ENCODE assay signal across 20 cellular contexts in the genomic region with DNA sequence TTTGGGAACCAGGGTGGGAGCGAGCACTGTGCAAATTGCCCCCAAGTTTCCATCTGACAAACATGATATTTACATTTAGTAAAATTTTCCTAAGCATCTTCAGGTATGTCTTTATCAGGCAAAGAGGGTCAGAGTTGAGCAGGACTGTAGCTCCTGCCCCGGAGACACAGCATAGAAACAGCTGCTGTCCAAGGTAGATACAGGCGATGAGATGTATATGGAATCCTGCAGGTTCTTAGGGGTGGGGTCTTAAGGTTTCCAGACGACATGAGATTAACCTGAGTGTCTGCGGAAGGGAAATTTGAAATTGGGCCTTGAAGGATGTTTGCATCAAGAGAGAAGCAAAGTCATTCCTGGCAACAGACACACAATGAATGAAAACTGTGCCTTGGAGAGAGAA.
A peak's percentile ranks its signal among the peaks of the same experiment; 100 is the strongest.
DNase-seq lines count a peak whose midpoint lies in the region; ATAC-seq and TF ChIP-seq lines count a peak whose summit lies in the region.
"Had no signal": no experiment of that assay in that cellular context is flagged by ENCODE, and none has a peak within 500 bp of the region (broad histone marks: within the 10 kb centered on the region; RNA-seq: fewer than 3 reads in every experiment).

No MANE protein-coding gene starts in this region.

- TF ChIP-seq EP300 in SK-N-SH (IDR thresholded peaks at IDR 0.05; ENCODE audit: borderline replicate concordance in 1 of 2, low read depth in 1 of 2, low read length in 1 of 2) = no peak

- intact Hi-C loops in CD4-positive, alpha-beta T cell (cut with DNase I, micrococcal nuclease) = no loop called here

- H3K27ac ChIP-seq in SK-N-SH (ENCODE audit: low read depth in 2 of 2, low read length in 1 of 2) = no peak overlapping the region
- no peak overlapping the region for H3K27ac ChIP-seq in HEK293 (ENCODE audit: extremely low read depth, low read depth, low read length)
- no peak overlapping the region for H3K27ac ChIP-seq in CD4-positive, alpha-beta T cell (ENCODE audit: low read depth, low read length)
- H3K27ac ChIP-seq: 22Rv1, BLaER1, C4-2B had no signal

- POLR2A ChIA-PET in SK-N-SH (lab: Yijun Ruan, JAX) = no interaction called here
- POLR2A ChIA-PET in HEK293 (lab: Yijun Ruan, JAX) = no interaction called here
- POLR2A ChIA-PET in CD4-positive, alpha-beta T cell (lab: Charles Lee) = no interaction called here

- H3K9me2 ChIP-seq in SK-N-SH = no peaks in the 10 kb centered on the region

- H3K27me3 Mint-ChIP-seq in CD4-positive, alpha-beta T cell = no peaks in the 10 kb centered on the region
- H3K27me3 Mint-ChIP-seq: B cell; CD8-positive, alpha-beta memory T cell had no signal

- H3K4me3 Mint-ChIP-seq in stimulated activated effector memory CD8-positive, alpha-beta T cell treated with anti-CD3 and anti-CD28 coated beads, Interleukin-12 subunit alpha, Interleukin-12 subunit beta, amount 100 ng/mL, for 72 hours = no peak overlapping the region
- no peak overlapping the region for H3K4me3 Mint-ChIP-seq in CD4-positive, alpha-beta T cell
- H3K4me3 Mint-ChIP-seq: B cell; CD4-positive, CD25-positive, alpha-beta regulatory T cell; CD8-positive, alpha-beta memory T cell; H9; HFFc6 had no signal

- DNase-seq in SK-N-SH (no peak), DMS114 treated with DMSO at 0.1 percent for 48 hours (lab: John Stamatoyannopoulos, UW; ENCODE audit: unreplicated experiment) (no peak)
- DNase-seq in stimulated activated effector memory CD8-positive, alpha-beta T cell treated with anti-CD3 and anti-CD28 coated beads, Interleukin-12 subunit alpha, Interleukin-12 subunit beta, amount 100 ng/mL, for 72 hours (ENCODE audit: low spot score in 2 of 2) = no peak
- DNase-seq in CD4-positive, alpha-beta T cell = no peak
- DNase-seq: CD4-positive, CD25-positive, alpha-beta regulatory T cell; CD8-positive, alpha-beta memory T cell; DMS 273 treated with DMSO at 0.1 percent for 48 hours; DMS53; DMS79 treated with DMSO at 0.1 percent for 48 hours; GF-D8; H9; HFFc6 had no signal

- H3K9ac ChIP-seq in SK-N-SH = no peak overlapping the region
- H3K9ac ChIP-seq: BLaER1 had no signal

- CTCF ChIA-PET in SK-N-SH (lab: Yijun Ruan, JAX) (interaction anchor here (0.6 kb wide), 1 partner anchor 1317 kb away, joined by 3 read pairs; no protein-coding TSS in a partner anchor), HEK293 (lab: Yijun Ruan, JAX) (interaction anchor here (0.7 kb wide), 1 partner anchor 778 kb away, joined by 3 read pairs; no protein-coding TSS in a partner anchor)
- CTCF ChIA-PET in CD4-positive, alpha-beta T cell (lab: Charles Lee) = no interaction called here

- H3K36me3 Mint-ChIP-seq in stimulated activated effector memory CD8-positive, alpha-beta T cell treated with anti-CD3 and anti-CD28 coated beads, Interleukin-12 subunit alpha, Interleukin-12 subunit beta, amount 100 ng/mL, for 72 hours = no peaks in the 10 kb centered on the region
- H3K36me3 Mint-ChIP-seq in CD4-positive, alpha-beta T cell (ENCODE audit: low read depth) = no peaks in the 10 kb centered on the region
- H3K36me3 Mint-ChIP-seq: CD4-positive, CD25-positive, alpha-beta regulatory T cell; CD8-positive, alpha-beta memory T cell had no signal

- no peaks in the 10 kb centered on the region for H4K20me1 ChIP-seq in SK-N-SH (ENCODE audit: insufficient read depth)
- H4K20me1 ChIP-seq: BLaER1 had no signal

- no peak for ATAC-seq in SK-N-SH treated with all-trans-retinoic acid at 6 μM for 48 hours
- ATAC-seq in stimulated activated effector memory CD8-positive, alpha-beta T cell treated with anti-CD3 and anti-CD28 coated beads, Interleukin-12 subunit alpha, Interleukin-12 subunit beta, amount 100 ng/mL, for 72 hours = no peak
- ATAC-seq in CD4-positive, alpha-beta T cell (ENCODE audit: poor library complexity) = no peak
- ATAC-seq: HCT116 had no signal

- no peaks in the 10 kb centered on the region for H3F3A ChIP-seq in SK-N-SH (replicated peaks; ENCODE audit: insufficient read depth)

- no peak overlapping the region for H2AFZ ChIP-seq in SK-N-SH (ENCODE audit: low read depth)

- no peak for TF ChIP-seq RAD21 in SK-N-SH (IDR thresholded peaks at IDR 0.05; ENCODE audit: low read length)

- H3K4me1 Mint-ChIP-seq in stimulated activated effector memory CD8-positive, alpha-beta T cell treated with anti-CD3 and anti-CD28 coated beads, Interleukin-12 subunit alpha, Interleukin-12 subunit beta, amount 100 ng/mL, for 72 hours = no peaks in the 10 kb centered on the region
- H3K4me1 Mint-ChIP-seq in CD4-positive, alpha-beta T cell (ENCODE audit: low read depth) = no peaks in the 10 kb centered on the region
- H3K4me1 Mint-ChIP-seq: B cell; CD4-positive, CD25-positive, alpha-beta regulatory T cell; CD8-positive, alpha-beta memory T cell; H9 had no signal

- no peaks in the 10 kb centered on the region for H3K36me3 ChIP-seq in SK-N-SH (replicated peaks in 1 of 2; ENCODE audit: control insufficient read depth in 1 of 2, insufficient read depth in 2 of 2, low read length in 1 of 2)
- H3K36me3 ChIP-seq in HEK293 (ENCODE audit: control insufficient read depth in 2 of 2, insufficient read depth in 1 of 2, low read length in 2 of 2) = no peaks in the 10 kb centered on the region
- H3K36me3 ChIP-seq: BLaER1 had no signal

- WGBS in SK-N-SH (ENCODE audit: low lambda C conversion rate) = 41% methylated on average over 5 of the region's 5 CpGs

- no peak overlapping the region for H3K4me3 ChIP-seq in SK-N-SH (ENCODE audit: low read depth in 2 of 2, low read length in 1 of 2)
- no peak overlapping the region for H3K4me3 ChIP-seq in HEK293 (ENCODE audit: low read depth, low read length)
- H3K4me3 ChIP-seq: BLaER1 had no signal

- no peaks in the 10 kb centered on the region for H3K79me2 ChIP-seq in SK-N-SH (ENCODE audit: insufficient read depth)

- TF ChIP-seq CTCF in SK-N-SH (IDR thresholded peaks at IDR 0.05) (no peak), HEK293 (tag by site-specific recombination; IDR thresholded peaks at IDR 0.05) (no peak)
- TF ChIP-seq CTCF in CD4-positive, alpha-beta T cell (IDR thresholded peaks at IDR 0.05) = no peak

- no peaks in the 10 kb centered on the region for H3K9me3 Mint-ChIP-seq in stimulated activated effector memory CD8-positive, alpha-beta T cell treated with anti-CD3 and anti-CD28 coated beads, Interleukin-12 subunit alpha, Interleukin-12 subunit beta, amount 100 ng/mL, for 72 hours
- H3K9me3 Mint-ChIP-seq in CD4-positive, alpha-beta T cell = no peaks in the 10 kb centered on the region

- H3K9me3 ChIP-seq in SK-N-SH = no peaks in the 10 kb centered on the region
- H3K9me3 ChIP-seq in HEK293 (ENCODE audit: control insufficient read depth, insufficient read depth, low read depth, low read length) = no peaks in the 10 kb centered on the region; the same call in 1 of the 2 replicates
- no peaks in the 10 kb centered on the region for H3K9me3 ChIP-seq in CD4-positive, alpha-beta T cell (ENCODE audit: control insufficient read depth, low read length)
- H3K9me3 ChIP-seq: BLaER1 had no signal

- no peaks in the 10 kb centered on the region for H3K4me1 ChIP-seq in SK-N-SH (ENCODE audit: control insufficient read depth in 1 of 2, insufficient read depth in 2 of 2, low read depth in 1 of 2, low read length in 1 of 2)
- H3K4me1 ChIP-seq in HEK293 (ENCODE audit: control insufficient read depth, insufficient read depth, low read length) = no peaks in the 10 kb centered on the region

- no peaks in the 10 kb centered on the region for H3K27me3 ChIP-seq in SK-N-SH (ENCODE audit: insufficient read depth)
- H3K27me3 ChIP-seq in CD4-positive, alpha-beta T cell (ENCODE audit: control insufficient read depth, insufficient read depth, low read length) = no peaks in the 10 kb centered on the region
- H3K27me3 ChIP-seq: BLaER1 had no signal

- H3K27ac Mint-ChIP-seq in stimulated activated effector memory CD8-positive, alpha-beta T cell treated with anti-CD3 and anti-CD28 coated beads, Interleukin-12 subunit alpha, Interleukin-12 subunit beta, amount 100 ng/mL, for 72 hours = no peak overlapping the region
- no peak overlapping the region for H3K27ac Mint-ChIP-seq in CD4-positive, alpha-beta T cell
- H3K27ac Mint-ChIP-seq: B cell; CD4-positive, CD25-positive, alpha-beta regulatory T cell; CD8-positive, alpha-beta memory T cell; H9; HFFc6 had no signal

- no peak overlapping the region for H3K4me2 ChIP-seq in SK-N-SH
- H3K4me2 ChIP-seq: BLaER1 had no signal

TF ChIP-seq in HEK293, 187 proteins besides CTCF, POLR2A, EP300 and RAD21 (continues in another document):
- TF ChIP-seq ZNF548 (tag by site-specific recombination; IDR thresholded peaks at IDR 0.05) (no peak), ZNF157 (tag by site-specific recombination; IDR thresholded peaks at IDR 0.05) (no peak), ZNF274 (IDR thresholded peaks at IDR 0.05; ENCODE audit: low read length) (no peak), ZNF274 (tag by site-specific recombination; IDR thresholded peaks at IDR 0.05; ENCODE audit: borderline replicate concordance) (no peak), ZNF785 (tag by site-specific recombination; IDR thresholded peaks at IDR 0.05) (no peak)

TF ChIP-seq in PFSK-1, 5 proteins besides CTCF, POLR2A, EP300 and RAD21 (continues in another document):
- TF ChIP-seq SIN3A (IDR thresholded peaks at IDR 0.05; ENCODE audit: borderline replicate concordance, insufficient read depth, low read length) = no peak
- TF ChIP-seq, protein P1, sequence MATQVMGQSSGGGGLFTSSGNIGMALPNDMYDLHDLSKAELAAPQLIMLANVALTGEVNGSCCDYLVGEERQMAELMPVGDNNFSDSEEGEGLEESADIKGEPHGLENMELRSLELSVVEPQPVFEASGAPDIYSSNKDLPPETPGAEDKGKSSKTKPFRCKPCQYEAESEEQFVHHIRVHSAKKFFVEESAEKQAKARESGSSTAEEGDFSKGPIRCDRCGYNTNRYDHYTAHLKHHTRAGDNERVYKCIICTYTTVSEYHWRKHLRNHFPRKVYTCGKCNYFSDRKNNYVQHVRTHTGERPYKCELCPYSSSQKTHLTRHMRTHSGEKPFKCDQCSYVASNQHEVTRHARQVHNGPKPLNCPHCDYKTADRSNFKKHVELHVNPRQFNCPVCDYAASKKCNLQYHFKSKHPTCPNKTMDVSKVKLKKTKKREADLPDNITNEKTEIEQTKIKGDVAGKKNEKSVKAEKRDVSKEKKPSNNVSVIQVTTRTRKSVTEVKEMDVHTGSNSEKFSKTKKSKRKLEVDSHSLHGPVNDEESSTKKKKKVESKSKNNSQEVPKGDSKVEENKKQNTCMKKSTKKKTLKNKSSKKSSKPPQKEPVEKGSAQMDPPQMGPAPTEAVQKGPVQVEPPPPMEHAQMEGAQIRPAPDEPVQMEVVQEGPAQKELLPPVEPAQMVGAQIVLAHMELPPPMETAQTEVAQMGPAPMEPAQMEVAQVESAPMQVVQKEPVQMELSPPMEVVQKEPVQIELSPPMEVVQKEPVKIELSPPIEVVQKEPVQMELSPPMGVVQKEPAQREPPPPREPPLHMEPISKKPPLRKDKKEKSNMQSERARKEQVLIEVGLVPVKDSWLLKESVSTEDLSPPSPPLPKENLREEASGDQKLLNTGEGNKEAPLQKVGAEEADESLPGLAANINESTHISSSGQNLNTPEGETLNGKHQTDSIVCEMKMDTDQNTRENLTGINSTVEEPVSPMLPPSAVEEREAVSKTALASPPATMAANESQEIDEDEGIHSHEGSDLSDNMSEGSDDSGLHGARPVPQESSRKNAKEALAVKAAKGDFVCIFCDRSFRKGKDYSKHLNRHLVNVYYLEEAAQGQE (IDR thresholded peaks at IDR 0.05; ENCODE audit: insufficient read depth in 1 of 2, low read depth in 2 of 2, low read length in 2 of 2) = peak; percentile 56 to 86; a peak in 3 of 4 replicates
